ENCODE assay signal across 16 cellular contexts in the genomic region with DNA sequence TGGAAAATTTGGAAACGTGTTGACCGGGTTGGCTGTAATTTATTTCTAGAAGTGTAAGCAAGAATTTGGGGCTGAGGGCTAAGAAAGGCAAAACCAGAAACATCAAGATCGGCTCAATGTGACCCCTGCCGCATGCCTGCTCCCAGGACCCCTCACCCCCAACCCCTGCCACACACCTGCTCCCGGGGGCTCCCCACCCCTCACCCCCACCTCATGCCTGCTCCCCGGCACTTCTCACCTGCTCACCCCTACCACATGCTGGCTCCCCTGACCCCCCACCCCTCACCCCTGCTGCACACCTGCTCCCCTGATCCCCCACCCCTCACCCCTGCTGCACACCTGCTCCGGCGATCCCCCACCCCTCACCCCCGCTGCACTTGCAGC. TPM values are rescaled to one million over a fixed set of nuclear protein-coding genes. Genes with fewer than 3 reads are reported as not detected.
DNase-seq lines count a peak whose midpoint lies in the region; ATAC-seq and TF ChIP-seq lines count a peak whose summit lies in the region.
"Had no signal": no experiment of that assay in that cellular context is flagged by ENCODE, and none has a peak within 500 bp of the region (broad histone marks: within the 10 kb centered on the region; RNA-seq: fewer than 3 reads in every experiment).

No MANE protein-coding gene starts in this region.

- POLR2A ChIA-PET in CD4-positive, alpha-beta T cell (lab: Charles Lee), result no interaction called here

- TF ChIP-seq CTCF in CD4-positive, alpha-beta T cell (IDR thresholded peaks at IDR 0.05), result no peak
- TF ChIP-seq CTCF in fibroblast of lung (conservative IDR thresholded peaks at IDR 0.05 in 1 of 2, IDR thresholded peaks at IDR 0.05 in 1 of 2; ENCODE audit: low read depth in 1 of 2, low read length in 2 of 2) (no peak), neural progenitor cell (IDR thresholded peaks at IDR 0.05) (no peak), GM13976 (IDR thresholded peaks at IDR 0.05; ENCODE audit: borderline replicate concordance, control extremely low read depth, extremely low read depth, insufficient read depth, missing control alignments) (no peak)

- H3K36me3 ChIP-seq in H7 (replicated peaks; ENCODE audit: control insufficient read depth, insufficient read depth, low read length) (no peaks in the 10 kb centered on the region), fibroblast of lung (ENCODE audit: control insufficient read depth, insufficient read depth, low read length) (no peaks in the 10 kb centered on the region), neural progenitor cell (no peaks in the 10 kb centered on the region)
- H3K36me3 ChIP-seq: ascending aorta, ovary had no signal

- H3K36me3 Mint-ChIP-seq in CD4-positive, alpha-beta T cell (ENCODE audit: low read depth), result no peaks in the 10 kb centered on the region
- H3K36me3 Mint-ChIP-seq in neural progenitor cell, result no peaks in the 10 kb centered on the region

- no peaks in the 10 kb centered on the region for H3K9me3 ChIP-seq in CD4-positive, alpha-beta T cell (ENCODE audit: control insufficient read depth, low read length)
- H3K9me3 ChIP-seq in fibroblast of lung (ENCODE audit: control insufficient read depth, insufficient read depth, low read depth, low read length) (no peaks in the 10 kb centered on the region), neural progenitor cell (ENCODE audit: low read depth) (no peaks in the 10 kb centered on the region)
- H3K9me3 ChIP-seq: ascending aorta, mucosa of descending colon, ovary had no signal

- no peak for ATAC-seq in CD4-positive, alpha-beta T cell (ENCODE audit: poor library complexity)

- peak overlapping the region; percentile 83 for H3K4me2 ChIP-seq in fibroblast of lung (ENCODE audit: extremely low read depth, insufficient read depth, low read length)
- H3K4me2 ChIP-seq in neural progenitor cell, result peak overlapping the region; percentile 68
- H3K4me2 ChIP-seq: KMS-11 had no signal

- no peak overlapping the region for H3K27ac ChIP-seq in CD4-positive, alpha-beta T cell (ENCODE audit: low read depth, low read length)
- H3K27ac ChIP-seq in fibroblast of lung (ENCODE audit: insufficient read depth, low read length) (no peak overlapping the region), neural progenitor cell (no peak overlapping the region)
- H3K27ac ChIP-seq: ascending aorta, KMS-11, ovary had no signal

- peaks cover 11% of the 10 kb centered on the region for H3K27me3 Mint-ChIP-seq in CD4-positive, alpha-beta T cell
- H3K27me3 Mint-ChIP-seq in neural progenitor cell (ENCODE audit: insufficient read depth, low read depth), result peaks cover 23% of the 10 kb centered on the region

- no peak overlapping the region for H3K27ac Mint-ChIP-seq in CD4-positive, alpha-beta T cell
- no peak overlapping the region for H3K27ac Mint-ChIP-seq in neural progenitor cell
- H3K27ac Mint-ChIP-seq: T-helper 1 cell treated with Interleukin-12 subunit alpha and Interleukin-12 subunit beta and Interleukin-4 antibody, amounts not matched to agents 30 μg/mL and 1 μg/mL, for 36 hours had no signal

- H3K4me3 Mint-ChIP-seq in CD4-positive, alpha-beta T cell, result peak overlapping the region; percentile 65
- H3K4me3 Mint-ChIP-seq in neural progenitor cell, result peak overlapping the region; percentile 43

- H4K20me1 ChIP-seq in fibroblast of lung (ENCODE audit: control insufficient read depth, extremely low read depth, insufficient read depth, low read length), result no peaks in the 10 kb centered on the region
- no peaks in the 10 kb centered on the region for H4K20me1 ChIP-seq in neural progenitor cell (ENCODE audit: low read depth)

- H3F3A ChIP-seq in neural progenitor cell (ENCODE audit: low read depth), result no peaks in the 10 kb centered on the region

- H3K9ac ChIP-seq in fibroblast of lung (ENCODE audit: insufficient read depth, low read length) (no peak overlapping the region), neural progenitor cell (no peak overlapping the region)
- H3K9ac ChIP-seq: KMS-11 had no signal

- DNase-seq in CD4-positive, alpha-beta T cell, result no peak
- DNase-seq in H7 (peak; percentile 68), fibroblast of lung (ENCODE audit: low read depth in 2 of 2) (no peak), neural progenitor cell (ENCODE audit: low spot score) (no peak), GM13976 (ENCODE audit: low spot score) (no peak), NCI-H2107 (lab: John Stamatoyannopoulos, UW) (no peak), G401 (ENCODE audit: low spot score) (no peak)
- DNase-seq: GF-D8, NCI-H2081 had no signal

- H3K27me3 ChIP-seq in CD4-positive, alpha-beta T cell (ENCODE audit: control insufficient read depth, insufficient read depth, low read length), result no peaks in the 10 kb centered on the region
- H3K27me3 ChIP-seq in H7 (ENCODE audit: control insufficient read depth, insufficient read depth, low read length), result no peaks in the 10 kb centered on the region
- H3K27me3 ChIP-seq in fibroblast of lung (ENCODE audit: control insufficient read depth, insufficient read depth, low read length), result peaks cover 2% of the 10 kb centered on the region
- H3K27me3 ChIP-seq in neural progenitor cell, result peaks cover 17% of the 10 kb centered on the region
- H3K27me3 ChIP-seq: ascending aorta, ovary had no signal

- H3K4me1 ChIP-seq in fibroblast of lung (ENCODE audit: control insufficient read depth, extremely low read depth, insufficient read depth, low read length), result peaks cover 2% of the 10 kb centered on the region
- peaks cover 4% of the 10 kb centered on the region for H3K4me1 ChIP-seq in neural progenitor cell

- no peaks in the 10 kb centered on the region for H3K9me3 Mint-ChIP-seq in CD4-positive, alpha-beta T cell
- no peaks in the 10 kb centered on the region for H3K9me3 Mint-ChIP-seq in neural progenitor cell
- H3K9me3 Mint-ChIP-seq: T-helper 1 cell treated with Interleukin-12 subunit alpha and Interleukin-12 subunit beta and Interleukin-4 antibody, amounts not matched to agents 30 μg/mL and 1 μg/mL, for 36 hours had no signal

- intact Hi-C loops in CD4-positive, alpha-beta T cell (cut with DNase I, micrococcal nuclease), result no loop called here

- H3K4me1 Mint-ChIP-seq in CD4-positive, alpha-beta T cell (ENCODE audit: low read depth), result peaks cover 6% of the 10 kb centered on the region
- H3K4me1 Mint-ChIP-seq in neural progenitor cell, result peaks cover 22% of the 10 kb centered on the region

- H3K4me3 ChIP-seq in H7 (ENCODE audit: insufficient read depth, low read depth, low read length) (no peak overlapping the region), fibroblast of lung (replicated peaks in 1 of 4; ENCODE audit: control extremely low read depth in 1 of 4, insufficient read depth in 1 of 4, low read depth in 3 of 4, low read length in 4 of 4) (no peak overlapping the region), neural progenitor cell (no peak overlapping the region)
- H3K4me3 ChIP-seq: mucosa of descending colon had no signal

- H3K79me2 ChIP-seq in fibroblast of lung (ENCODE audit: control insufficient read depth, insufficient read depth, low read length), result no peaks in the 10 kb centered on the region
- H3K79me2 ChIP-seq in neural progenitor cell (ENCODE audit: low read depth), result no peaks in the 10 kb centered on the region

- in situ Hi-C loops in GM13976 (cut with MboI; ENCODE audit: low sequenced_read_pairs, unreplicated experiment) (no loop called here), G401 (cut with HindIII; ENCODE audit: low sequenced_read_pairs) (no loop called here)

- CTCF ChIA-PET in CD4-positive, alpha-beta T cell (lab: Charles Lee), result no interaction called here

- peak overlapping the region; percentile 87 for H2AFZ ChIP-seq in fibroblast of lung (ENCODE audit: low read length)
- H2AFZ ChIP-seq in neural progenitor cell (replicated peaks), result no peak overlapping the region

RNA-seq across cellular contexts. Expression of a gene that starts 19.0 kb away (rescaled TPM):
- total RNA-seq in CD4-positive, alpha-beta T cell, result not detected
- total RNA-seq in H7 (2014; rRNA removed; shearing (Covaris generic)), result 0.59 and 0.70 TPM in 2 replicates
- total RNA-seq in fibroblast of lung (0.26 and 0.66 TPM in 2 replicates), neural progenitor cell (ENCODE audit: low replicate concordance) (1.6 and 4.6 TPM in 2 replicates)
- 0.25 and 0.64 TPM in 2 replicates for polyA plus RNA-seq in fibroblast of lung
- 0.56 and 0.60 TPM in 2 replicates for polyA plus RNA-seq in fibroblast of lung (2012)
- 2.6 TPM in 1 of 2 replicates, not detected in the other for polyA minus RNA-seq in fibroblast of lung (ENCODE audit: low replicate concordance)
- total RNA-seq in G401 (2014; rRNA removed; shearing (Covaris generic)), result 6.2 and 11.3 TPM in 2 replicates
- total RNA-seq: ascending aorta, GM12878, subcutaneous adipose tissue had no signal
